Comparison of ENCODE assay signal across 12 cellular contexts in the genomic region with DNA sequence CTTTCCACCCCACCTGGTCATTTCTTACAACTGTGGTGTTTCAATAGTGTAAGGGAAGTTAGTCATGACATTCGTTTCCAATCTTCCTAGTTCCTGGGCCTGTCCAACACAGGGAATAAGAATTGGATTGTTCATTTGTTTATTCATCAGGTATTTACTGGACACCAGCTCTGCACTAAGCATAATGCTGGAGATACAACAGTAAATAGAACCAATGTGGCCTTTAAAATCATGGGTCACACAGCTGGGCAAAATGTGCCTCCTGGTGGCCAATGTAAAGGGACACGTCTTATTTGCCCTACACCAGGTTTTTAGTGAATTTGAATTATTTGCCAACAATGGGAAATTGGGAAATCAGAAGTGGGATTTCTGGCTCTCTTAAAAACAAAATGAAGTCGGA. TPM values are rescaled to one million over a fixed set of nuclear protein-coding genes. Genes with fewer than 3 reads are reported as not detected.
A peak's percentile ranks its signal among the peaks of the same experiment; 100 is the strongest.
DNase-seq lines count a peak whose midpoint lies in the region; TF ChIP-seq lines count a peak whose summit lies in the region.
"Had no signal": no experiment of that assay in that cellular context is flagged by ENCODE, and none has a peak within 500 bp of the region (broad histone marks: within the 10 kb centered on the region; RNA-seq: fewer than 3 reads in every experiment).

No MANE protein-coding gene starts in this region.

- H3K9ac ChIP-seq in liver (ENCODE audit: low read depth in 1 of 2, low read length in 2 of 2) = peak overlapping the region; percentile 59 to 69

- WGBS in liver = 31% methylated on average over 3 of the region's 3 CpGs

- no peaks in the 10 kb centered on the region for H3K36me3 ChIP-seq in liver (ENCODE audit: control insufficient read depth in 4 of 4, insufficient read depth in 3 of 4, low read depth in 1 of 4, low read length in 3 of 4)
- H3K36me3 ChIP-seq: thoracic aorta had no signal

- in situ Hi-C loops in ACHN (cut with HindIII; ENCODE audit: low pct_ligation_motif_present, low pct_unique_long_range_greater_than_20kb, low sequenced_read_pairs) = no loop called here

- peaks cover 16 to 84% (median 38%) of the 10 kb centered on the region in 4 donors for H3K4me1 ChIP-seq in liver (ENCODE audit: control insufficient read depth in 4 of 4, insufficient read depth in 4 of 4, low read length in 3 of 4)

- H3K4me3 ChIP-seq in liver (ENCODE audit: low read depth in 1 of 3, low read length in 3 of 3) = no peak overlapping the region
- H3K4me3 ChIP-seq: thoracic aorta had no signal

- DNase-seq in ACHN (peak; percentile 26), HFFc6 (peak; percentile 44), chondrocyte (ENCODE audit: low spot score) (no peak), AG08395 (ENCODE audit: low spot score) (no peak), GM03348 (ENCODE audit: low spot score) (no peak), COLO829 (ENCODE audit: low spot score) (no peak), NCI-H1105 (lab: John Stamatoyannopoulos, UW) (no peak)
- DNase-seq: activated CD4-positive, alpha-beta T cell treated with anti-CD3 and anti-CD28 coated beads, Interleukin-2, amount 10 ng/mL, durations not matched to agents 24 days and 14 days; NCI-H187 treated with DMSO at 0.1 percent for 48 hours had no signal

- H3K4me1 Mint-ChIP-seq in HFFc6 (ENCODE audit: low read depth) (no peaks in the 10 kb centered on the region), chondrocyte (ENCODE audit: low read depth) (peaks cover 37% of the 10 kb centered on the region)
- H3K4me1 Mint-ChIP-seq: activated CD4-positive, alpha-beta T cell treated with anti-CD3 and anti-CD28 coated beads, Interleukin-2, amount 10 ng/mL, durations not matched to agents 24 days and 14 days had no signal

- H3K27me3 ChIP-seq in liver (ENCODE audit: control insufficient read depth in 4 of 4, insufficient read depth in 4 of 4, low read length in 3 of 4) = no peaks in the 10 kb centered on the region

- H3K9me3 Mint-ChIP-seq in HFFc6 (no peaks in the 10 kb centered on the region), chondrocyte (ENCODE audit: low read depth) (no peaks in the 10 kb centered on the region)
- H3K9me3 Mint-ChIP-seq: activated CD4-positive, alpha-beta T cell treated with anti-CD3 and anti-CD28 coated beads, Interleukin-2, amount 10 ng/mL, durations not matched to agents 24 days and 14 days had no signal

- no peak overlapping the region; the same call in 1 of the 2 replicates for H3K4me3 Mint-ChIP-seq in HFFc6
- no peak overlapping the region for H3K4me3 Mint-ChIP-seq in chondrocyte (ENCODE audit: unreplicated experiment)
- H3K4me3 Mint-ChIP-seq: activated CD4-positive, alpha-beta T cell treated with anti-CD3 and anti-CD28 coated beads, Interleukin-2, amount 10 ng/mL, durations not matched to agents 24 days and 14 days; activated naive CD8-positive, alpha-beta T cell had no signal

- peak; percentile 73 to 76 for TF ChIP-seq RAD21 in liver (IDR thresholded peaks at IDR 0.05)

- peak; percentile 78 for TF ChIP-seq CTCF in HFFc6 (IDR thresholded peaks at IDR 0.05)
- peak; percentile 51 for TF ChIP-seq CTCF in chondrocyte (IDR thresholded peaks at IDR 0.05)
- peak; percentile 70 for TF ChIP-seq CTCF in liver (IDR thresholded peaks at IDR 0.05; ENCODE audit: low read depth, low read length, missing input control)

- no peaks in the 10 kb centered on the region for H3K9me3 ChIP-seq in liver (ENCODE audit: control insufficient read depth in 4 of 4, low read length in 3 of 4)
- H3K9me3 ChIP-seq: thoracic aorta had no signal

- H3K36me3 Mint-ChIP-seq in HFFc6 (ENCODE audit: low read depth) (peaks cover 9% of the 10 kb centered on the region), chondrocyte (ENCODE audit: low read depth) (no peaks in the 10 kb centered on the region)
- H3K36me3 Mint-ChIP-seq: activated naive CD8-positive, alpha-beta T cell had no signal

- H3K27ac Mint-ChIP-seq in HFFc6 (peak overlapping the region; percentile 90), chondrocyte (ENCODE audit: unreplicated experiment) (no peak overlapping the region)
- H3K27ac Mint-ChIP-seq: activated CD4-positive, alpha-beta T cell treated with anti-CD3 and anti-CD28 coated beads, Interleukin-2, amount 10 ng/mL, durations not matched to agents 24 days and 14 days; activated naive CD8-positive, alpha-beta T cell had no signal

- H3K27ac ChIP-seq in liver (ENCODE audit: low read depth in 1 of 2, low read length in 2 of 2) = peak overlapping the region; percentile 89 to 96

- no peaks in the 10 kb centered on the region; the same call in 1 of the 2 replicates for H3K27me3 Mint-ChIP-seq in HFFc6 (ENCODE audit: insufficient read depth)
- H3K27me3 Mint-ChIP-seq in chondrocyte (ENCODE audit: low read depth) = no peaks in the 10 kb centered on the region

TF ChIP-seq in liver, 16 proteins besides CTCF, POLR2A, EP300 and RAD21:
- no peak for TF ChIP-seq JUND (IDR thresholded peaks at IDR 0.05)
- TF ChIP-seq TAF1 (conservative IDR thresholded peaks at IDR 0.05) = peak; percentile 49
- TF ChIP-seq FOXA1 (IDR thresholded peaks at IDR 0.05) = peak; percentile 7
- TF ChIP-seq, protein P1, sequence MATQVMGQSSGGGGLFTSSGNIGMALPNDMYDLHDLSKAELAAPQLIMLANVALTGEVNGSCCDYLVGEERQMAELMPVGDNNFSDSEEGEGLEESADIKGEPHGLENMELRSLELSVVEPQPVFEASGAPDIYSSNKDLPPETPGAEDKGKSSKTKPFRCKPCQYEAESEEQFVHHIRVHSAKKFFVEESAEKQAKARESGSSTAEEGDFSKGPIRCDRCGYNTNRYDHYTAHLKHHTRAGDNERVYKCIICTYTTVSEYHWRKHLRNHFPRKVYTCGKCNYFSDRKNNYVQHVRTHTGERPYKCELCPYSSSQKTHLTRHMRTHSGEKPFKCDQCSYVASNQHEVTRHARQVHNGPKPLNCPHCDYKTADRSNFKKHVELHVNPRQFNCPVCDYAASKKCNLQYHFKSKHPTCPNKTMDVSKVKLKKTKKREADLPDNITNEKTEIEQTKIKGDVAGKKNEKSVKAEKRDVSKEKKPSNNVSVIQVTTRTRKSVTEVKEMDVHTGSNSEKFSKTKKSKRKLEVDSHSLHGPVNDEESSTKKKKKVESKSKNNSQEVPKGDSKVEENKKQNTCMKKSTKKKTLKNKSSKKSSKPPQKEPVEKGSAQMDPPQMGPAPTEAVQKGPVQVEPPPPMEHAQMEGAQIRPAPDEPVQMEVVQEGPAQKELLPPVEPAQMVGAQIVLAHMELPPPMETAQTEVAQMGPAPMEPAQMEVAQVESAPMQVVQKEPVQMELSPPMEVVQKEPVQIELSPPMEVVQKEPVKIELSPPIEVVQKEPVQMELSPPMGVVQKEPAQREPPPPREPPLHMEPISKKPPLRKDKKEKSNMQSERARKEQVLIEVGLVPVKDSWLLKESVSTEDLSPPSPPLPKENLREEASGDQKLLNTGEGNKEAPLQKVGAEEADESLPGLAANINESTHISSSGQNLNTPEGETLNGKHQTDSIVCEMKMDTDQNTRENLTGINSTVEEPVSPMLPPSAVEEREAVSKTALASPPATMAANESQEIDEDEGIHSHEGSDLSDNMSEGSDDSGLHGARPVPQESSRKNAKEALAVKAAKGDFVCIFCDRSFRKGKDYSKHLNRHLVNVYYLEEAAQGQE (IDR thresholded peaks at IDR 0.05) = no peak
- TF ChIP-seq, protein P2, sequence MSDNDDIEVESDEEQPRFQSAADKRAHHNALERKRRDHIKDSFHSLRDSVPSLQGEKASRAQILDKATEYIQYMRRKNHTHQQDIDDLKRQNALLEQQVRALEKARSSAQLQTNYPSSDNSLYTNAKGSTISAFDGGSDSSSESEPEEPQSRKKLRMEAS (IDR thresholded peaks at IDR 0.05) = no peak
- TF ChIP-seq, protein P3, sequence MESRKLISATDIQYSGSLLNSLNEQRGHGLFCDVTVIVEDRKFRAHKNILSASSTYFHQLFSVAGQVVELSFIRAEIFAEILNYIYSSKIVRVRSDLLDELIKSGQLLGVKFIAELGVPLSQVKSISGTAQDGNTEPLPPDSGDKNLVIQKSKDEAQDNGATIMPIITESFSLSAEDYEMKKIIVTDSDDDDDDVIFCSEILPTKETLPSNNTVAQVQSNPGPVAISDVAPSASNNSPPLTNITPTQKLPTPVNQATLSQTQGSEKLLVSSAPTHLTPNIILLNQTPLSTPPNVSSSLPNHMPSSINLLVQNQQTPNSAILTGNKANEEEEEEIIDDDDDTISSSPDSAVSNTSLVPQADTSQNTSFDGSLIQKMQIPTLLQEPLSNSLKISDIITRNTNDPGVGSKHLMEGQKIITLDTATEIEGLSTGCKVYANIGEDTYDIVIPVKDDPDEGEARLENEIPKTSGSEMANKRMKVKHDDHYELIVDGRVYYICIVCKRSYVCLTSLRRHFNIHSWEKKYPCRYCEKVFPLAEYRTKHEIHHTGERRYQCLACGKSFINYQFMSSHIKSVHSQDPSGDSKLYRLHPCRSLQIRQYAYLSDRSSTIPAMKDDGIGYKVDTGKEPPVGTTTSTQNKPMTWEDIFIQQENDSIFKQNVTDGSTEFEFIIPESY (IDR thresholded peaks at IDR 0.05) = no peak
- TF ChIP-seq EGR1 (IDR thresholded peaks at IDR 0.05; ENCODE audit: low read depth in 2 of 2) = no peak
- TF ChIP-seq YY1 (IDR thresholded peaks at IDR 0.05) = no peak
- TF ChIP-seq, protein P4, sequence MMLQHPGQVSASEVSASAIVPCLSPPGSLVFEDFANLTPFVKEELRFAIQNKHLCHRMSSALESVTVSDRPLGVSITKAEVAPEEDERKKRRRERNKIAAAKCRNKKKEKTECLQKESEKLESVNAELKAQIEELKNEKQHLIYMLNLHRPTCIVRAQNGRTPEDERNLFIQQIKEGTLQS (IDR thresholded peaks at IDR 0.05) = no peak
- TF ChIP-seq RXRA (IDR thresholded peaks at IDR 0.05) = no peak
- no peak for TF ChIP-seq FOXA2 (IDR thresholded peaks at IDR 0.05)
- no peak for TF ChIP-seq GABPA (IDR thresholded peaks at IDR 0.05 in 1 of 2, conservative IDR thresholded peaks at IDR 0.05 in 1 of 2)
TF ChIP-seq in liver: peak in this region for 2.

RNA-seq across cellular contexts. Expression of a gene that starts 10.4 kb away (rescaled TPM):
- 10 to 100 TPM; 29.3 to 54.1 (median 48.3) TPM for total RNA-seq in HFFc6 (2021; fragmentation: NEBNext Ultra II Directional; extraction: Animal tissue kit (Norgen Biotek cat#: 25700))
- total RNA-seq in chondrocyte (7.6 to 16.0 TPM (median 15.4 TPM) in 3 replicates), liver (100 to 1,000 TPM in 1 of 2 donors, 1 to 10 TPM in 1; 6.8 to 131 TPM)
- 10 to 100 TPM; 23.2 to 63.0 TPM for polyA plus RNA-seq in liver
- total RNA-seq: activated CD4-positive, alpha-beta T cell treated with anti-CD3 and anti-CD28 coated beads, Interleukin-2, amount 10 ng/mL, durations not matched to agents 24 days and 14 days had no signal

Comparison
In these comparisons a context has a peak if more than half of its experiments do, and no peak if none do; other contexts are left out.
1. DNase-seq: peak in ACHN (single experiment) and HFFc6 (single experiment); none in chondrocyte (single experiment), AG08395 (single experiment), GM03348 (single experiment), COLO829 (single experiment) and NCI-H1105 (single experiment).
2. Peak in every context shown above with its lines, with median percentiles within 50 percentile points of each other: CTCF ChIP-seq.